In genomic region chr17:5694507-5694906, GRCh38 we compare ENCODE assay signal across 20 cellular contexts.
DNase-seq lines count a peak whose midpoint lies in the region; ATAC-seq and TF ChIP-seq lines count a peak whose summit lies in the region.
"Had no signal": no experiment of that assay in that cellular context is flagged by ENCODE, and none has a peak within 500 bp of the region (broad histone marks: within the 10 kb centered on the region; RNA-seq: fewer than 3 reads in every experiment).

No MANE protein-coding gene starts in this region.

- no peak overlapping the region for H3K4me3 Mint-ChIP-seq in T-helper 2 cell treated with Interferon-gamma antibody and Interleukin-4, amounts not matched to agents 5 μg/mL and 100 μg/mL, for 36 hours
- H3K4me3 Mint-ChIP-seq: naive thymus-derived CD8-positive, alpha-beta T cell; T-cell had no signal

- no peaks in the 10 kb centered on the region for H4K20me1 ChIP-seq in HCT116 (ENCODE audit: insufficient read depth)
- H4K20me1 ChIP-seq in PC-9 (ENCODE audit: insufficient read depth) = no peaks in the 10 kb centered on the region; the same call in 1 of the 2 replicates

- intact Hi-C loops in HCT116 (cut with micrococcal nuclease) (no loop called here), PC-9 (cut with micrococcal nuclease; ENCODE audit: unreplicated experiment) (no loop called here)

- no peak overlapping the region for H2AFZ ChIP-seq in HCT116 (ENCODE audit: low read depth, low read length, poor library complexity, severe bottlenecking)
- H2AFZ ChIP-seq in PC-9 = no peak overlapping the region

- no peaks in the 10 kb centered on the region for H3K36me3 ChIP-seq in HCT116 (ENCODE audit: control insufficient read depth in 1 of 2, insufficient read depth in 2 of 2, low read length in 2 of 2)
- no peaks in the 10 kb centered on the region for H3K36me3 ChIP-seq in PC-9 (ENCODE audit: low read depth)
- H3K36me3 ChIP-seq: ascending aorta had no signal

- H3K4me2 ChIP-seq in HCT116 (ENCODE audit: low read length) = no peak overlapping the region
- H3K4me2 ChIP-seq in PC-9 = no peak overlapping the region
- H3K4me2 ChIP-seq: smooth muscle cell had no signal

- H3K27ac Mint-ChIP-seq in T-helper 2 cell treated with Interferon-gamma antibody and Interleukin-4, amounts not matched to agents 5 μg/mL and 100 μg/mL, for 36 hours = no peak overlapping the region
- H3K27ac Mint-ChIP-seq: naive thymus-derived CD8-positive, alpha-beta T cell; T-cell had no signal

- H3K9ac ChIP-seq in HCT116 (ENCODE audit: low read length) = no peak overlapping the region

- H3K9me3 ChIP-seq in HCT116 (ENCODE audit: control insufficient read depth in 1 of 2, insufficient read depth in 1 of 2, low read depth in 1 of 2, low read length in 2 of 2) (no peaks in the 10 kb centered on the region), PC-9 (ENCODE audit: insufficient read depth, low read depth) (no peaks in the 10 kb centered on the region)
- H3K9me3 ChIP-seq: ascending aorta had no signal

- H3K27me3 ChIP-seq in HCT116 (ENCODE audit: insufficient read depth, low read length) = peaks cover 28% of the 10 kb centered on the region
- H3K27me3 ChIP-seq in PC-9 (ENCODE audit: insufficient read depth, low read depth) = peaks cover 97% of the 10 kb centered on the region
- H3K27me3 ChIP-seq: ascending aorta had no signal

- DNase-seq in DMS79 (lab: John Stamatoyannopoulos, UW) = peak; percentile 48
- DNase-seq in HCT116 (ENCODE audit: low read depth, low spot score) = no peak
- peak; percentile 86 for DNase-seq in NCI-H82 (lab: John Stamatoyannopoulos, UW)
- DNase-seq in islet precursor cell = peak; percentile 80
- DNase-seq in T-helper 2 cell treated with Interferon-gamma antibody and Interleukin-4, amounts not matched to agents 5 μg/mL and 100 μg/mL, for 36 hours (ENCODE audit: low spot score) = no peak
- DNase-seq in PC-9 = no peak
- DNase-seq: activated CD4-positive, alpha-beta T cell treated with anti-CD3 and anti-CD28 coated beads, Interleukin-2, amount 50 U/mL, for 48 hours; activated naive CD4-positive, alpha-beta T cell treated with Interleukin-2 at 50 U/mL for 16 hours; effector CD4-positive, alpha-beta T cell; IMR-90; mammary epithelial cell; MM.1S; naive thymus-derived CD8-positive, alpha-beta T cell; posterior cingulate gyrus; SHP77; T-cell had no signal

- BruUV-seq in HCT116 (replicated peaks; lab: Mats Ljungman, UMichigan) (no TSS peak), PC-9 (replicated peaks; lab: Mats Ljungman, UMichigan) (no TSS peak)

- H3K27me3 Mint-ChIP-seq in T-helper 2 cell treated with Interferon-gamma antibody and Interleukin-4, amounts not matched to agents 5 μg/mL and 100 μg/mL, for 36 hours (ENCODE audit: low read depth) = peaks cover 1% of the 10 kb centered on the region

- H3K4me3 ChIP-seq in HCT116 (replicated peaks in 1 of 2; ENCODE audit: low read depth in 1 of 2, low read length in 2 of 2) = no peak overlapping the region
- H3K4me3 ChIP-seq in PC-9 = no peak overlapping the region
- H3K4me3 ChIP-seq: ascending aorta, smooth muscle cell had no signal

- ATAC-seq in HCT116 (peak; percentile 57; the same call in 1 of the 2 replicates), HG02981 (IDR thresholded peaks at IDR 0.05; ENCODE audit: unreplicated experiment) (no peak), GM18505 (IDR thresholded peaks at IDR 0.05; ENCODE audit: unreplicated experiment) (no peak)
- ATAC-seq: naive thymus-derived CD8-positive, alpha-beta T cell; T-cell had no signal

- H3K27ac ChIP-seq in HCT116 (ENCODE audit: low read depth, low read length) (no peak overlapping the region), PC-9 (no peak overlapping the region)
- H3K27ac ChIP-seq: ascending aorta had no signal

- H3K9me2 ChIP-seq in HCT116 (ENCODE audit: insufficient read depth) (no peaks in the 10 kb centered on the region), PC-9 (ENCODE audit: insufficient read depth) (no peaks in the 10 kb centered on the region)

- CTCF ChIA-PET in HCT116 (lab: Charles Lee) = interaction anchor here (0.8 to 1.2 kb wide), 2 partner anchors 9 to 12 kb away, joined by 4 to 5 read pairs; no protein-coding TSS in a partner anchor
- CTCF ChIA-PET in PC-9 (lab: Charles Lee) = no interaction called here

- no peak for TF ChIP-seq CTCF in HCT116 (IDR thresholded peaks at IDR 0.05 in 2 of 3, conservative IDR thresholded peaks at IDR 0.05 in 1 of 3; ENCODE audit: borderline replicate concordance in 1 of 3, insufficient read depth in 1 of 3, low read depth in 2 of 3, low read length in 2 of 3)
- no peak for TF ChIP-seq CTCF in PC-9 (conservative IDR thresholded peaks at IDR 0.05)

- H3K4me1 Mint-ChIP-seq in T-helper 2 cell treated with Interferon-gamma antibody and Interleukin-4, amounts not matched to agents 5 μg/mL and 100 μg/mL, for 36 hours (ENCODE audit: low read depth) = no peaks in the 10 kb centered on the region
- H3K4me1 Mint-ChIP-seq: naive thymus-derived CD8-positive, alpha-beta T cell; T-cell had no signal

- H3K36me3 Mint-ChIP-seq in T-helper 2 cell treated with Interferon-gamma antibody and Interleukin-4, amounts not matched to agents 5 μg/mL and 100 μg/mL, for 36 hours (ENCODE audit: low read depth) = no peaks in the 10 kb centered on the region
- H3K36me3 Mint-ChIP-seq: naive thymus-derived CD8-positive, alpha-beta T cell; T-cell had no signal

- POLR2A ChIA-PET in HCT116 (lab: Charles Lee) (no interaction called here), PC-9 (lab: Charles Lee; ENCODE audit: unreplicated experiment) (no interaction called here)

- no peak for TF ChIP-seq RAD21 in HCT116 (IDR thresholded peaks at IDR 0.05; ENCODE audit: low read depth)

- H3K4me1 ChIP-seq in HCT116 (ENCODE audit: control insufficient read depth in 1 of 2, insufficient read depth in 2 of 2, low read length in 2 of 2) (no peaks in the 10 kb centered on the region), PC-9 (replicated peaks; ENCODE audit: insufficient read depth) (no peaks in the 10 kb centered on the region)
- H3K4me1 ChIP-seq: ascending aorta had no signal

- TF ChIP-seq POLR2A in HCT116 (IDR thresholded peaks at IDR 0.05; ENCODE audit: borderline replicate concordance, extremely low read depth, insufficient read depth, insufficient read length) = no peak
- TF ChIP-seq POLR2A in GM18505 (IDR thresholded peaks at IDR 0.05; ENCODE audit: borderline replicate concordance, extremely low read depth, insufficient read depth, insufficient read length) = no peak

- H3K79me2 ChIP-seq in HCT116 (ENCODE audit: insufficient read depth, low read length) (no peaks in the 10 kb centered on the region), PC-9 (ENCODE audit: low read depth) (no peaks in the 10 kb centered on the region)

- no peaks in the 10 kb centered on the region for H3K9me3 Mint-ChIP-seq in T-helper 2 cell treated with Interferon-gamma antibody and Interleukin-4, amounts not matched to agents 5 μg/mL and 100 μg/mL, for 36 hours

- RAD21 ChIA-PET in HCT116 (lab: Charles Lee; ENCODE audit: low non-redundant PET in 1 of 2, low total read pairs in 2 of 2, uncharacterized antibody in 2 of 2, unreplicated experiment in 2 of 2) = no interaction called here

- no peaks in the 10 kb centered on the region for H3F3A ChIP-seq in PC-9 (ENCODE audit: insufficient read depth, low read depth)

TF ChIP-seq in HCT116, 20 proteins besides CTCF, POLR2A, EP300 and RAD21 (continues in another document):
- TF ChIP-seq SIN3A (IDR thresholded peaks at IDR 0.05; ENCODE audit: low read depth) (no peak), YY1 (IDR thresholded peaks at IDR 0.05; ENCODE audit: extremely low read depth, insufficient replicate concordance, low read depth, low read length) (no peak), EZH2 (IDR thresholded peaks at IDR 0.05) (no peak), ELF1 (IDR thresholded peaks at IDR 0.05; ENCODE audit: borderline replicate concordance, low read depth) (no peak), SRF (IDR thresholded peaks at IDR 0.05; ENCODE audit: low read depth) (no peak), CEBPB (IDR thresholded peaks at IDR 0.05; ENCODE audit: low read depth) (no peak), EGR1 (IDR thresholded peaks at IDR 0.05; ENCODE audit: low read depth) (no peak), ZFX (IDR thresholded peaks at IDR 0.05) (no peak)
- TF ChIP-seq, protein P1, sequence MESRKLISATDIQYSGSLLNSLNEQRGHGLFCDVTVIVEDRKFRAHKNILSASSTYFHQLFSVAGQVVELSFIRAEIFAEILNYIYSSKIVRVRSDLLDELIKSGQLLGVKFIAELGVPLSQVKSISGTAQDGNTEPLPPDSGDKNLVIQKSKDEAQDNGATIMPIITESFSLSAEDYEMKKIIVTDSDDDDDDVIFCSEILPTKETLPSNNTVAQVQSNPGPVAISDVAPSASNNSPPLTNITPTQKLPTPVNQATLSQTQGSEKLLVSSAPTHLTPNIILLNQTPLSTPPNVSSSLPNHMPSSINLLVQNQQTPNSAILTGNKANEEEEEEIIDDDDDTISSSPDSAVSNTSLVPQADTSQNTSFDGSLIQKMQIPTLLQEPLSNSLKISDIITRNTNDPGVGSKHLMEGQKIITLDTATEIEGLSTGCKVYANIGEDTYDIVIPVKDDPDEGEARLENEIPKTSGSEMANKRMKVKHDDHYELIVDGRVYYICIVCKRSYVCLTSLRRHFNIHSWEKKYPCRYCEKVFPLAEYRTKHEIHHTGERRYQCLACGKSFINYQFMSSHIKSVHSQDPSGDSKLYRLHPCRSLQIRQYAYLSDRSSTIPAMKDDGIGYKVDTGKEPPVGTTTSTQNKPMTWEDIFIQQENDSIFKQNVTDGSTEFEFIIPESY (IDR thresholded peaks at IDR 0.05; ENCODE audit: extremely low read depth, insufficient replicate concordance, low read length) = no peak

Comparison
In these comparisons a context has a peak if more than half of its experiments do, and no peak if none do; other contexts are left out.
1. DNase-seq: peak in DMS79 (single experiment), NCI-H82 (single experiment) and islet precursor cell (single experiment); none in HCT116 (single experiment), T-helper 2 cell treated with Interferon-gamma antibody and Interleukin-4, amounts not matched to agents 5 μg/mL and 100 μg/mL, for 36 hours (single experiment) and PC-9 (0 of 2).